ENCODE assay signal across 8 cellular contexts in the genomic region with DNA sequence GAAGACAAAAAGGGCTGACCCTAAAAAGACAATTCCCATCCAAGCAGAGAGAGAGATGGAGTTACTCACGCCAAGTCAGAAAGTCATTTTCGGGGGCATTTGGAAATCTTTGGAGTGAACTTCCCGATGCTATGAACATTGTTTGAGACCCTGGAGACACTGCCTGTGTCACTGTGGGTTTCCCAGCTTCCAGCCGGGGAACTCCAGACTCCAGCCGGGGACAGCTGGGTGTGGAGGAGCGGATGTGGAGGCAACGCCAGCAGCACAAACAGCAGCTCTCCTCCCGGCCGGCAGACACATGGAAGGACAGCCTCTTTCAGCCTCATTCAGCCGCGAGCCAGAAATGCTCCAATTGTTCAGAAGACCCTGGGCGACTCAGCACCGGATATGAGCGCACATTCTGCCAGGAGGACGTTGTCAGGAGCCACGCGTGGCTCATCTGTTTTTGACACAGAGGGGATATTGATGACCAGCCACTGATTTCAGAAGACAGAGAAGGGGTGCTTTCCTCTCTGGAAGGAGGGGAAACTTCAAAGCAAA.
DNase-seq lines count a peak whose midpoint lies in the region; ATAC-seq and TF ChIP-seq lines count a peak whose summit lies in the region.

No MANE protein-coding gene starts in this region.

- H3K4me3 ChIP-seq in lung, result no peak overlapping the region

- TF ChIP-seq CTCF in lung (IDR thresholded peaks at IDR 0.05; ENCODE audit: control extremely low read depth, extremely low read depth), result no peak

- H3K4me1 ChIP-seq in lung (ENCODE audit: control insufficient read depth in 2 of 2, insufficient read depth in 2 of 2, low read length in 2 of 2), result peaks cover 4 to 23% of the 10 kb centered on the region in 2 donors

- no peaks in the 10 kb centered on the region for H3K9me3 ChIP-seq in lung (ENCODE audit: control insufficient read depth in 2 of 2, insufficient read depth in 1 of 2, low read length in 1 of 2)

- ATAC-seq in lung (ENCODE audit: insufficient read depth, low FRiP score), result peak; percentile 19
- ATAC-seq in HG03159 (IDR thresholded peaks at IDR 0.05; ENCODE audit: unreplicated experiment), result no peak

- DNase-seq in NCI-H1092 treated with DMSO at 0.1 percent for 48 hours (lab: John Stamatoyannopoulos, UW) (peak; percentile 83), dermis blood vessel endothelial cell (peak; percentile 96), lung (ENCODE audit: low spot score) (peak; percentile 41), cerebellar nuclear complex (lab: John Stamatoyannopoulos, UW) (no peak), T1000 (lab: John Stamatoyannopoulos, UW) (no peak)
- DNase-seq in stimulated activated CD4-positive, alpha-beta T cell treated with anti-CD3 and anti-CD28 coated beads, Interleukin-2, amount 100 ng/mL, for 48 hours, result no peak

- H3K27ac ChIP-seq in lung (ENCODE audit: low read depth in 1 of 2, low read length in 1 of 2) (peak overlapping the region; percentile 14 to 52), temporal lobe (ENCODE audit: low read depth, low read length) (peak overlapping the region; percentile 48)

- WGBS in lung, 2 donors, result 53 to 65% methylated on average over 17 of the region's 17 CpGs

- peaks cover 4 to 6% of the 10 kb centered on the region in 2 donors for H3K36me3 ChIP-seq in lung (ENCODE audit: control insufficient read depth in 2 of 2, insufficient read depth in 2 of 2, low read length in 2 of 2)

- H3K27me3 ChIP-seq in lung (ENCODE audit: control insufficient read depth, insufficient read depth), result no peaks in the 10 kb centered on the region

Comparison
In these comparisons a context has a peak if more than half of its experiments do, and no peak if none do; other contexts are left out.
1. DNase-seq: peak in NCI-H1092 treated with DMSO at 0.1 percent for 48 hours (single experiment), dermis blood vessel endothelial cell (single experiment) and lung (single experiment); none in cerebellar nuclear complex (0 of 2), stimulated activated CD4-positive, alpha-beta T cell treated with anti-CD3 and anti-CD28 coated beads, Interleukin-2, amount 100 ng/mL, for 48 hours (0 of 2) and T1000 (single experiment).